Comparison of ENCODE assay signal across 1 cellular context in the genomic region with DNA sequence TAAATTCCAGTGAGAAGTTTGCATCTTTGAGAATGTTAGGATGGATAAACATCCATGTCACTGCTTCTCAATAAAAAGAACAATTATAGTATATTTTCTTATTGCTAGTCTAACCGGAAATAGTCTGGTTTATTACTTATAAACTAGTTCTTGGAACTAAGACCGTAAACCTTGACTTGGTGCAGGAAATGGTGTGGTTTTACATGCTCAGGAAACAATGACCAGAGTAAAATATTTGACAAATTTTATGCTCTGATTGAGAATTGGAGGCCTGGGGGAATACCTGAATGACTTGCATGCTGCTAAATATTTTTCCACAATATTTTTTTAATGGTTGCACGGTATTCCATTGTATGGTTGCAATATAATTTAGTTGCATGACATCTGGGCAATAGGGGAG.
TF ChIP-seq lines count a peak whose summit lies in the region.

No MANE protein-coding gene starts in this region.

TF ChIP-seq in GM12878, 131 proteins besides CTCF, POLR2A, EP300 and RAD21 (continued from another document):
- TF ChIP-seq ZBTB11 (CRISPR knock-in tag; IDR thresholded peaks at IDR 0.05), result no peak
- TF ChIP-seq GATAD2B (conservative IDR thresholded peaks at IDR 0.05; ENCODE audit: low read depth), result 0 out of 2 replicates have a peak, but pooled peaks have one; percentile 32
- 0 out of 2 replicates have a peak, but pooled peaks have one; percentile 13 for TF ChIP-seq JUNB (IDR thresholded peaks at IDR 0.05)
